20 cellular contexts compared by ENCODE assay signal in genomic region chr6:7848229-7848628, GRCh38.
A peak's percentile ranks its signal among the peaks of the same experiment; 100 is the strongest.
DNase-seq lines count a peak whose midpoint lies in the region; ATAC-seq and TF ChIP-seq lines count a peak whose summit lies in the region.
"Had no signal": no experiment of that assay in that cellular context is flagged by ENCODE, and none has a peak within 500 bp of the region (broad histone marks: within the 10 kb centered on the region; RNA-seq: fewer than 3 reads in every experiment).

No MANE protein-coding gene starts in this region.

- no peak overlapping the region for H3K27ac ChIP-seq in mammary epithelial cell (ENCODE audit: insufficient read depth, low read depth, low read length)
- H3K27ac ChIP-seq: 22Rv1, A549, BLaER1 had no signal

- no peaks in the 10 kb centered on the region for H3K27me3 ChIP-seq in mammary epithelial cell (ENCODE audit: insufficient read depth, low read length)
- H3K27me3 ChIP-seq: BLaER1 had no signal

- no peaks in the 10 kb centered on the region for H3K36me3 ChIP-seq in mammary epithelial cell (ENCODE audit: insufficient read depth, low read length)
- H3K36me3 ChIP-seq: BLaER1 had no signal

- H3K79me2 ChIP-seq in mammary epithelial cell (ENCODE audit: insufficient read depth, low read length): no peaks in the 10 kb centered on the region

- CTCF ChIA-PET in mammary epithelial cell (lab: Charles Lee; ENCODE audit: low non-redundant PET) (no interaction called here), MCF 10A (lab: Yijun Ruan, JAX) (no interaction called here)

- DNase-seq in mammary epithelial cell (peak; percentile 5), MCF 10A (ENCODE audit: unreplicated experiment) (no peak), RPMI8226 (peak; percentile 86), iris pigment epithelial cell (ENCODE audit: low read depth) (peak; percentile 15), HuH-7 (ENCODE audit: low spot score) (no peak), HuH-7.5 (ENCODE audit: low spot score) (no peak)
- DNase-seq: CD4-positive, alpha-beta memory T cell; DMS79 treated with DMSO at 0.1 percent for 48 hours; GF-D8; GOT3; H7; HFFc6 had no signal

- POLR2A ChIA-PET in MCF 10A (lab: Yijun Ruan, JAX): interaction anchor here (0.7 to 0.9 kb wide), 2 partner anchors 15 to 87 kb away, joined by 3 read pairs; no protein-coding TSS in a partner anchor

- in situ Hi-C loops in mammary epithelial cell (cut with MboI; ENCODE audit: low sequenced_read_pairs in 2 of 2): no loop called here

- BruUV-seq in mammary epithelial cell (replicated peaks; lab: Mats Ljungman, UMichigan) (no TSS peak), MCF 10A (replicated peaks; lab: Mats Ljungman, UMichigan) (no TSS peak)

- no peak overlapping the region for H3K9ac ChIP-seq in mammary epithelial cell (ENCODE audit: insufficient read depth, low read length)
- H3K9ac ChIP-seq: BLaER1 had no signal

- no peaks in the 10 kb centered on the region for H3K36me3 Mint-ChIP-seq in MCF 10A (ENCODE audit: insufficient read depth, unreplicated experiment)
- H3K36me3 Mint-ChIP-seq: CD14-positive monocyte; CD4-positive, alpha-beta memory T cell had no signal

- H3K27ac Mint-ChIP-seq in MCF 10A (ENCODE audit: low read depth, unreplicated experiment): no peak overlapping the region
- H3K27ac Mint-ChIP-seq: CD14-positive monocyte; CD4-positive, alpha-beta memory T cell; HFFc6; IgD-negative memory B cell had no signal

- peaks cover 9% of the 10 kb centered on the region for H3K9me3 ChIP-seq in mammary epithelial cell (replicated peaks; ENCODE audit: insufficient read depth, low read length)

- H3K4me3 Mint-ChIP-seq in MCF 10A (ENCODE audit: unreplicated experiment): no peak overlapping the region
- H3K4me3 Mint-ChIP-seq: CD14-positive monocyte; CD4-positive, alpha-beta memory T cell; HFFc6; IgD-negative memory B cell had no signal

- dilution Hi-C loops in mammary epithelial cell (cut with HindIII; ENCODE audit: low sequenced_read_pairs): no loop called here

- no peak overlapping the region for H2AFZ ChIP-seq in mammary epithelial cell (ENCODE audit: low read depth, low read length)

- H3K4me2 ChIP-seq in mammary epithelial cell (ENCODE audit: insufficient read depth, low read depth, low read length): no peak overlapping the region
- H3K4me2 ChIP-seq: A549, BLaER1 had no signal

- H3K27me3 Mint-ChIP-seq in MCF 10A (ENCODE audit: insufficient read depth, unreplicated experiment): no peaks in the 10 kb centered on the region

- H3K9me3 Mint-ChIP-seq in MCF 10A (ENCODE audit: unreplicated experiment): no peaks in the 10 kb centered on the region

- ATAC-seq in HG03457 (IDR thresholded peaks at IDR 0.05; ENCODE audit: unreplicated experiment): no peak
- ATAC-seq in HG03520 (IDR thresholded peaks at IDR 0.05; ENCODE audit: unreplicated experiment): no peak
- ATAC-seq: A549, HCT116 had no signal

- TF ChIP-seq CTCF in mammary epithelial cell (conservative IDR thresholded peaks at IDR 0.05 in 1 of 2, IDR thresholded peaks at IDR 0.05 in 1 of 2; ENCODE audit: extremely low read depth in 1 of 2, insufficient read depth in 1 of 2, low read depth in 1 of 2, low read length in 2 of 2) (no peak), MCF 10A (IDR thresholded peaks at IDR 0.05; ENCODE audit: unreplicated experiment) (no peak)

- H3K4me1 Mint-ChIP-seq in MCF 10A (ENCODE audit: insufficient read depth, unreplicated experiment): no peaks in the 10 kb centered on the region
- H3K4me1 Mint-ChIP-seq: CD14-positive monocyte; CD4-positive, alpha-beta memory T cell; IgD-negative memory B cell had no signal

- no peaks in the 10 kb centered on the region for H4K20me1 ChIP-seq in mammary epithelial cell (ENCODE audit: insufficient read depth, low read length)
- H4K20me1 ChIP-seq: BLaER1 had no signal

- no peaks in the 10 kb centered on the region for H3K4me1 ChIP-seq in mammary epithelial cell (ENCODE audit: insufficient read depth, low read length)
- H3K4me1 ChIP-seq: A549, BLaER1 had no signal

- intact Hi-C loops in mammary epithelial cell (cut with micrococcal nuclease): no loop called here
- intact Hi-C loops in MCF 10A (cut with micrococcal nuclease): no loop called here

- 81% methylated on average over 4 of the region's 4 CpGs for WGBS in mammary epithelial cell (ENCODE audit: low coverage, missing lambda C conversion rate)

- H3K4me3 ChIP-seq in mammary epithelial cell (replicated peaks in 1 of 3; ENCODE audit: insufficient read depth in 1 of 3, low read depth in 2 of 3, low read length in 3 of 3): no peak overlapping the region
- H3K4me3 ChIP-seq: A549, BLaER1 had no signal

Comparison
In these comparisons a context has a peak if more than half of its experiments do, and no peak if none do; other contexts are left out.
1. DNase-seq: peak in mammary epithelial cell (single experiment), RPMI8226 (single experiment) and iris pigment epithelial cell (single experiment); none in MCF 10A (single experiment), HuH-7 (single experiment) and HuH-7.5 (single experiment).